13 cellular contexts compared by ENCODE assay signal in the genomic region with DNA sequence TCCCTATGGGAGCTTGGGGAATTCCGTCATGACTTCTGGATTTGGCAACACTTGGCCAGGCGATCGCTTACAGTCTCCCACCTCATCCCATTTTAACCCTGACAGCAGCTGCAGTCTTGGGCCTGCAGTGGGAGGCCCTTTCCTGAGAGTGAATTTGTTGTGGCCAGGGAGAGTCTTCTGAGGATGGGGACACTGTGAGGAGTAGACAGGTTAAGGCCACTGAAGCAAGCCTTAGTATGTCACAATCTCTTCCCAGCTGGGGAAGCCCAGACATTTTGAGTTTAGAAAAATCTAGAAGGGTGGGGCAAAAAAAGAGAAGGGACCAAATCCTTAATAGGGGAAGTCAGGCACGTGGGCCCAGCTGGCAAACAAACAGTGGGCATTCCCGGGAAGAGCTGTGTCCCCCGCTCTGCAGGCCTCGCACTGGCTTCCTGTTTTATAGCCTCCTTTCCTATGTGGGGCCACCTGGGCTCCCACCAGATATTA.
DNase-seq lines count a peak whose midpoint lies in the region; ATAC-seq and TF ChIP-seq lines count a peak whose summit lies in the region.
"Had no signal": no experiment of that assay in that cellular context is flagged by ENCODE, and none has a peak within 500 bp of the region (broad histone marks: within the 10 kb centered on the region; RNA-seq: fewer than 3 reads in every experiment).

No MANE protein-coding gene starts in this region.

- peaks cover 0 to 3% of the 10 kb centered on the region in 2 donors for H3K36me3 ChIP-seq in aorta (ENCODE audit: control insufficient read depth in 1 of 2, insufficient read depth in 2 of 2, low read length in 1 of 2)

- no peak overlapping the region for H3K4me3 ChIP-seq in fibroblast of villous mesenchyme (ENCODE audit: low read depth, low read length)
- no peak overlapping the region for H3K4me3 ChIP-seq in aorta (ENCODE audit: low read length in 2 of 2)

- no peaks in the 10 kb centered on the region for H3K36me3 Mint-ChIP-seq in Calu3 (ENCODE audit: insufficient read depth, unreplicated experiment)
- H3K36me3 Mint-ChIP-seq: activated CD4-positive, alpha-beta memory T cell treated with anti-CD3 and anti-CD28 coated beads for 36 hours had no signal

- H3K4me3 Mint-ChIP-seq in Calu3 (ENCODE audit: low read depth, unreplicated experiment): no peak overlapping the region
- H3K4me3 Mint-ChIP-seq: activated CD4-positive, alpha-beta memory T cell treated with anti-CD3 and anti-CD28 coated beads for 36 hours; H9 had no signal

- DNase-seq in SIG-M5 treated with dmso at 0.1 percent for 504 hours (lab: John Stamatoyannopoulos, UW; ENCODE audit: unreplicated experiment): peak; percentile 23
- no peak for DNase-seq in SIG-M5 (lab: John Stamatoyannopoulos, UW)
- peak; percentile 38 for DNase-seq in fibroblast of villous mesenchyme (ENCODE audit: low read depth)
- DNase-seq in omental fat pad (ENCODE audit: low spot score): no peak
- peak; percentile 64 to 70 for DNase-seq in aorta
- DNase-seq in Calu3: no peak
- DNase-seq in middle frontal gyrus (ENCODE audit: extremely low spot score, low spot score): no peak
- DNase-seq: activated CD4-positive, alpha-beta memory T cell treated with anti-CD3 and anti-CD28 coated beads for 36 hours; activated gamma-delta T cell treated with Interleukin-2 at 50 U/mL for 16 hours; central memory CD4-positive, alpha-beta T cell; H9; NCI-H345 had no signal

- peak overlapping the region; percentile 98 to 99 for H3K27ac ChIP-seq in aorta (ENCODE audit: low read depth in 1 of 2, low read length in 2 of 2)

- no peak overlapping the region for H3K27ac Mint-ChIP-seq in Calu3 (ENCODE audit: unreplicated experiment)
- H3K27ac Mint-ChIP-seq: activated CD4-positive, alpha-beta memory T cell treated with anti-CD3 and anti-CD28 coated beads for 36 hours had no signal

- H3K4me1 Mint-ChIP-seq in Calu3 (ENCODE audit: low read depth, unreplicated experiment): peaks cover 10% of the 10 kb centered on the region

- CTCF ChIA-PET in Calu3 (lab: Charles Lee): interaction anchor here (0.6 kb wide), 2 partner anchors 71 to 239 kb away, joined by 3 to 4 read pairs; no protein-coding TSS in a partner anchor

- intact Hi-C loops in aorta (cut with DNase I) (no loop called here), Calu3 (cut with micrococcal nuclease; ENCODE audit: unreplicated experiment) (no loop called here)

- H3K9me3 Mint-ChIP-seq in Calu3 (ENCODE audit: low read depth, unreplicated experiment): no peaks in the 10 kb centered on the region
- H3K9me3 Mint-ChIP-seq: activated CD4-positive, alpha-beta memory T cell treated with anti-CD3 and anti-CD28 coated beads for 36 hours; H9 had no signal

- 9 to 10% methylated on average over 7 of the region's 7 CpGs for WGBS in aorta, 2 donors

- no TSS peak for BruUV-seq in Calu3 (replicated peaks; lab: Mats Ljungman, UMichigan)

- peak; percentile 26 for ATAC-seq in omental fat pad (ENCODE audit: low FRiP score)
- no peak for ATAC-seq in aorta (ENCODE audit: low FRiP score)
- no peak for ATAC-seq in GM21447 (IDR thresholded peaks at IDR 0.05; ENCODE audit: unreplicated experiment)

- H3K4me1 ChIP-seq in aorta (ENCODE audit: control insufficient read depth in 1 of 2, insufficient read depth in 2 of 2, low read length in 2 of 2): peaks cover 0 to 8% of the 10 kb centered on the region in 2 donors

- H3K27me3 Mint-ChIP-seq in Calu3 (ENCODE audit: unreplicated experiment): peaks cover 98% of the 10 kb centered on the region
- H3K27me3 Mint-ChIP-seq: activated CD4-positive, alpha-beta memory T cell treated with anti-CD3 and anti-CD28 coated beads for 36 hours had no signal

- TF ChIP-seq CTCF in fibroblast of villous mesenchyme (IDR thresholded peaks at IDR 0.05; ENCODE audit: insufficient read depth, low read depth, low read length): no peak
- no peak for TF ChIP-seq CTCF in omental fat pad (IDR thresholded peaks at IDR 0.05)
- no peak for TF ChIP-seq CTCF in Calu3 (IDR thresholded peaks at IDR 0.05; ENCODE audit: unreplicated experiment)

- no peaks in the 10 kb centered on the region for H3K27me3 ChIP-seq in aorta (ENCODE audit: control insufficient read depth in 1 of 2, insufficient read depth in 2 of 2, low read length in 1 of 2)

- H3K9me3 ChIP-seq in aorta (ENCODE audit: control insufficient read depth, low read length): no peaks in the 10 kb centered on the region

Comparison
In these comparisons a context has a peak if more than half of its experiments do, and no peak if none do; other contexts are left out.
1. DNase-seq: peak in SIG-M5 treated with dmso at 0.1 percent for 504 hours (single experiment), fibroblast of villous mesenchyme (single experiment) and aorta (2 of 2); none in SIG-M5 (single experiment), omental fat pad (single experiment), Calu3 (single experiment) and middle frontal gyrus (single experiment).